8 cellular contexts compared by ENCODE assay signal in genomic region chr12:32679091-32679909, GRCh38. TPM values are rescaled to one million over a fixed set of nuclear protein-coding genes. Genes with fewer than 3 reads are reported as not detected.
A peak's percentile ranks its signal among the peaks of the same experiment; 100 is the strongest.
DNase-seq lines count a peak whose midpoint lies in the region; ATAC-seq, FAIRE-seq and TF ChIP-seq lines count a peak whose summit lies in the region.

Gene DNM1L (plus strand): TSS chr12:32679301. CDS start chr12:32679364, 63 bp downstream.

- intact Hi-C loops in mammary epithelial cell (cut with micrococcal nuclease), result loop anchor here (2.0 to 10.0 kb wide), 3 partner anchors 40 to 216 kb away; partner anchors contain the start of genes PKP2 and YARS2

- ATAC-seq in GM18873 (IDR thresholded peaks at IDR 0.05; ENCODE audit: low FRiP score, unreplicated experiment) (peak; percentile 97), HG03139 (IDR thresholded peaks at IDR 0.05; ENCODE audit: unreplicated experiment) (peak; percentile 96)

- H3K9me3 ChIP-seq in WERI-Rb-1 (ENCODE audit: severe bottlenecking) (no peaks in the 10 kb centered on the region), mammary epithelial cell (replicated peaks; ENCODE audit: insufficient read depth, low read length) (no peaks in the 10 kb centered on the region), iPS-20b (ENCODE audit: insufficient read depth, low read depth, low read length) (no peaks in the 10 kb centered on the region), small intestine (ENCODE audit: control insufficient read depth, low read depth) (no peaks in the 10 kb centered on the region)

- CTCF ChIA-PET in mammary epithelial cell (lab: Charles Lee; ENCODE audit: low non-redundant PET), result no interaction called here

- no TSS peak for BruUV-seq in mammary epithelial cell (replicated peaks; lab: Mats Ljungman, UMichigan)

- peak within 1 kb of the TSS; percentile 92 for H3K4me2 ChIP-seq in mammary epithelial cell (ENCODE audit: insufficient read depth, low read depth, low read length)

- no peaks in the 10 kb centered on the region for H4K20me1 ChIP-seq in mammary epithelial cell (ENCODE audit: insufficient read depth, low read length)

- H3K4me3 ChIP-seq in WERI-Rb-1 (ENCODE audit: low read depth, low read length) (peak within 1 kb of the TSS; percentile 58), mammary epithelial cell (replicated peaks in 1 of 3; ENCODE audit: insufficient read depth in 1 of 3, low read depth in 2 of 3, low read length in 3 of 3) (peak within 1 kb of the TSS; percentile 82 to 100 (median 97)), iPS-20b (ENCODE audit: low read length) (peak within 1 kb of the TSS; percentile 100), small intestine (ENCODE audit: low read depth in 1 of 2, low read length in 2 of 2) (peak within 1 kb of the TSS; percentile 71 to 88)

- H3K4me1 ChIP-seq in mammary epithelial cell (ENCODE audit: insufficient read depth, low read length), result peaks cover 10% of the 10 kb centered on the region
- peaks cover 8% of the 10 kb centered on the region; the same call in 1 of the 2 replicates for H3K4me1 ChIP-seq in iPS-20b (ENCODE audit: insufficient read depth, low read length)
- no peaks in the 10 kb centered on the region for H3K4me1 ChIP-seq in small intestine (ENCODE audit: control insufficient read depth in 2 of 2, insufficient read depth in 1 of 2, low read depth in 1 of 2, low read length in 1 of 2)

- DNase-seq in ACHN (peak; percentile 99), NCI-H2227 (lab: John Stamatoyannopoulos, UW; ENCODE audit: unreplicated experiment) (peak; percentile 96), WERI-Rb-1 (peak; percentile 96), mammary epithelial cell (peak; percentile 96), small intestine (peak; percentile 96)

- H3K36me3 ChIP-seq in WERI-Rb-1, result peaks cover 22% of the 10 kb centered on the region
- H3K36me3 ChIP-seq in mammary epithelial cell (ENCODE audit: insufficient read depth, low read length), result peaks cover 8% of the 10 kb centered on the region
- peaks cover 3% of the 10 kb centered on the region; the same call in 1 of the 2 replicates for H3K36me3 ChIP-seq in iPS-20b (ENCODE audit: insufficient read depth, low read depth, low read length)
- no peaks in the 10 kb centered on the region for H3K36me3 ChIP-seq in small intestine (ENCODE audit: control insufficient read depth in 2 of 2, insufficient read depth in 2 of 2, low read length in 2 of 2)

- H3K9ac ChIP-seq in mammary epithelial cell (ENCODE audit: insufficient read depth, low read length), result peak within 1 kb of the TSS; percentile 96
- peak within 1 kb of the TSS; percentile 94 for H3K9ac ChIP-seq in iPS-20b (ENCODE audit: low read depth, low read length)

- TF ChIP-seq CTCF in WERI-Rb-1 (IDR thresholded peaks at IDR 0.05; ENCODE audit: low read depth, low read length) (no peak), mammary epithelial cell (conservative IDR thresholded peaks at IDR 0.05 in 1 of 2, IDR thresholded peaks at IDR 0.05 in 1 of 2; ENCODE audit: extremely low read depth in 1 of 2, insufficient read depth in 1 of 2, low read depth in 1 of 2, low read length in 2 of 2) (peak in 1 of 2 donors; percentile 4)

- H3K79me2 ChIP-seq in mammary epithelial cell (ENCODE audit: insufficient read depth, low read length), result peaks cover 50% of the 10 kb centered on the region

- no peaks in the 10 kb centered on the region for H3K27me3 ChIP-seq in WERI-Rb-1 (ENCODE audit: insufficient read depth, low read depth, severe bottlenecking)
- H3K27me3 ChIP-seq in mammary epithelial cell (ENCODE audit: insufficient read depth, low read length), result no peaks in the 10 kb centered on the region
- no peaks in the 10 kb centered on the region for H3K27me3 ChIP-seq in iPS-20b (ENCODE audit: insufficient read depth, low read length)
- H3K27me3 ChIP-seq in small intestine (ENCODE audit: control insufficient read depth in 2 of 2, insufficient read depth in 2 of 2, low read length in 2 of 2), result no peaks in the 10 kb centered on the region

- peak within 1 kb of the TSS; percentile 89 for H2AFZ ChIP-seq in mammary epithelial cell (ENCODE audit: low read depth, low read length)

- FAIRE-seq in small intestine (lab: Jason Lieb, UNC), result no peak

- H3K27ac ChIP-seq in WERI-Rb-1, result peak within 1 kb of the TSS; percentile 85
- H3K27ac ChIP-seq in mammary epithelial cell (ENCODE audit: insufficient read depth, low read depth, low read length), result peak within 1 kb of the TSS; percentile 96
- H3K27ac ChIP-seq in iPS-20b (ENCODE audit: low read length), result peak within 1 kb of the TSS; percentile 65
- H3K27ac ChIP-seq in small intestine (ENCODE audit: low read depth in 1 of 2, low read length in 1 of 2), result peak within 1 kb of the TSS; percentile 92 to 96

- under 1% methylated on average over 24 of the region's 76 CpGs for WGBS in mammary epithelial cell (ENCODE audit: low coverage, missing lambda C conversion rate)
- WGBS in small intestine, 3 donors, result 0 to 1% (median 0%) methylated on average over 65 to 76 of the region's 76 CpGs

- dilution Hi-C loops in mammary epithelial cell (cut with HindIII; ENCODE audit: low sequenced_read_pairs), result no loop called here

- in situ Hi-C loops in ACHN (cut with HindIII; ENCODE audit: low pct_ligation_motif_present, low pct_unique_long_range_greater_than_20kb, low sequenced_read_pairs), result no loop called here
- in situ Hi-C loops in mammary epithelial cell (cut with MboI; ENCODE audit: low sequenced_read_pairs in 2 of 2), result no loop called here

RNA-seq across cellular contexts. Expression of gene DNM1L, which starts in this region (rescaled TPM):
- 100 to 1,000 TPM in 1 of 2 donors, 10 to 100 TPM in 1; 96.9 to 151 TPM for total RNA-seq in mammary epithelial cell
- polyA plus RNA-seq in mammary epithelial cell (73.9 TPM), small intestine (10 to 100 TPM; 16.2 to 24.9 (median 19.5) TPM)
- 90.7 TPM for polyA minus RNA-seq in mammary epithelial cell

Comparison
In these comparisons a context has a peak if more than half of its experiments do, and no peak if none do; other contexts are left out.
1. Peak in every context shown above with its lines: DNase-seq, ATAC-seq, H3K4me3 ChIP-seq and H3K27ac ChIP-seq.